Comparison of ENCODE assay signal across 10 cellular contexts in the genomic region with DNA sequence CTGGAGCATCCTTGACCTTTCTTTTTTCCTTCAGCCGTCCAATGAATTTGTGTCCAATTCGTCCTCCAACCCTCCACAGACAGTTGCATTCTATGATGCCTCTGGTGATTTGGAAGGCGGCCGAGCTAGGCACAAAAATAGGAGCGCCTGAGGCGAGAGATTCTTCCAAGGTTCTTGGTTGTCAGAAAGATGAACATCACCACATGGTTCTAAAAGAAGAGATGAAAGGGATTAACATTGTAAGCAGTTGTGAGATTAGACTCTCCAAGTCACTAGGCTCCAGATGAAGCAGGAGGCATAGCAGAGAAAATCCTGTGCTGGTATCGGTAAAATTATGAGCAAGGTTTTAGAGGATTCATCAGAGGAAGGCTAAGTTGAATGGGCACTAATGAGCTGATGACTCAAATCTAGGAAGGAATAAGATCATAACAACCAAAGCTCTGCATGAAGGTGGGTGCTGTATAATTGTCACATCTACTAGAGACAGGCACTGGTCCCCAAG.
A peak's percentile ranks its signal among the peaks of the same experiment; 100 is the strongest.
DNase-seq lines count a peak whose midpoint lies in the region; ATAC-seq and TF ChIP-seq lines count a peak whose summit lies in the region.
"Had no signal": no experiment of that assay in that cellular context is flagged by ENCODE, and none has a peak within 500 bp of the region (broad histone marks: within the 10 kb centered on the region; RNA-seq: fewer than 3 reads in every experiment).

No MANE protein-coding gene starts in this region.

- dilution Hi-C loops in IMR-90 (cut with HindIII; ENCODE audit: low sequenced_read_pairs, unreplicated experiment) = no loop called here

- 30% methylated on average over 2 of the region's 7 CpGs; no CpG with 5 or more reads in 1 of the 2 experiments for WGBS in IMR-90 (ENCODE audit: extremely low coverage in 2 of 2, insufficient read length in 1 of 2), 2 experiments
- WGBS in liver = 68% methylated on average over 7 of the region's 7 CpGs

- peak overlapping the region; percentile 50; the same call in 1 of the 2 replicates for H3K23ac ChIP-seq in IMR-90 (ENCODE audit: low read depth, low read length)

- peak overlapping the region; percentile 90 for H3K4ac ChIP-seq in IMR-90 (ENCODE audit: low read depth, low read length)

- TF ChIP-seq RAD21 in IMR-90 (IDR thresholded peaks at IDR 0.05; ENCODE audit: low read length) (no peak), liver (IDR thresholded peaks at IDR 0.05) (no peak)

- POLR2A ChIA-PET in IMR-90 (lab: Charles Lee; ENCODE audit: unreplicated experiment) = no interaction called here

- peak overlapping the region; percentile 76; the same call in 2 of the 3 replicates for H2BK15ac ChIP-seq in IMR-90 (ENCODE audit: low read depth, low read length)

- H3K27ac ChIP-seq in IMR-90 (ENCODE audit: insufficient read depth, low read length) = peak overlapping the region; percentile 38; the same call in 1 of the 2 replicates
- peak overlapping the region; percentile 58 for H3K27ac ChIP-seq in liver (ENCODE audit: low read depth in 1 of 2, low read length in 2 of 2)

- peaks cover 0 to 26% of the 10 kb centered on the region in 2 experiments; a peak in 3 of 4 replicates for H3K79me1 ChIP-seq in IMR-90 (ENCODE audit: low read depth in 1 of 2, low read length in 2 of 2)

- H4K5ac ChIP-seq in IMR-90 (ENCODE audit: low read depth, low read length) = peak overlapping the region; percentile 82

- H3K36me3 Mint-ChIP-seq in stimulated activated memory B cell treated with anti-CD40 and anti-IgM and Interleukin-4, amounts not matched to agents 10 μg/mL and 1 μg/mL and 100 μg/mL, for 72 hours = no peaks in the 10 kb centered on the region
- no peaks in the 10 kb centered on the region for H3K36me3 Mint-ChIP-seq in progenitor cell of endocrine pancreas (ENCODE audit: insufficient read depth)

- peak overlapping the region; percentile 50 for H3K27ac Mint-ChIP-seq in stimulated activated memory B cell treated with anti-CD40 and anti-IgM and Interleukin-4, amounts not matched to agents 10 μg/mL and 1 μg/mL and 100 μg/mL, for 72 hours
- no peak overlapping the region for H3K27ac Mint-ChIP-seq in progenitor cell of endocrine pancreas

- H4K8ac ChIP-seq in IMR-90 (ENCODE audit: low read depth in 2 of 2, low read length in 2 of 2) = peak overlapping the region; percentile 8 to 76

- H3K9me3 ChIP-seq in IMR-90 (ENCODE audit: control insufficient read depth, insufficient read depth, low read length) (no peaks in the 10 kb centered on the region), adipocyte (ENCODE audit: control insufficient read depth, low read length) (no peaks in the 10 kb centered on the region), liver (ENCODE audit: control insufficient read depth in 4 of 4, low read length in 3 of 4) (no peaks in the 10 kb centered on the region)

- no peak for TF ChIP-seq CTCF in IMR-90 (conservative IDR thresholded peaks at IDR 0.05; ENCODE audit: low read depth, low read length)
- no peak for TF ChIP-seq CTCF in liver (IDR thresholded peaks at IDR 0.05; ENCODE audit: low read depth, low read length, missing input control)
- no peak for TF ChIP-seq CTCF in progenitor cell of endocrine pancreas (IDR thresholded peaks at IDR 0.05; ENCODE audit: unreplicated experiment)

- no peak for TF ChIP-seq POLR2A in IMR-90 (IDR thresholded peaks at IDR 0.05; ENCODE audit: low read depth, low read length)

- BruUV-seq in IMR-90 (replicated peaks; lab: Mats Ljungman, UMichigan) = no TSS peak

- H3K9me1 ChIP-seq in IMR-90 (ENCODE audit: insufficient read depth, low read length) = peaks cover 30% of the 10 kb centered on the region

- H2BK20ac ChIP-seq in IMR-90 (ENCODE audit: low read depth, low read length) = peak overlapping the region; percentile 88

- ATAC-seq in IMR-90 (ENCODE audit: low read depth) = no peak
- no peak for ATAC-seq in stimulated activated memory B cell treated with anti-CD40 and anti-IgM and Interleukin-4, amounts not matched to agents 10 μg/mL and 1 μg/mL and 100 μg/mL, for 72 hours

- H2AK9ac ChIP-seq in IMR-90 (replicated peaks; ENCODE audit: low read depth, low read length, poor library complexity) = no peak overlapping the region

- CTCF ChIA-PET in IMR-90 (lab: Yijun Ruan, JAX) = interaction anchor here (0.9 to 2.3 kb wide), 3 partner anchors 11 to 219 kb away, joined by 3 to 6 read pairs (median 5); no protein-coding TSS in a partner anchor

- no peaks in the 10 kb centered on the region for H3K27me3 Mint-ChIP-seq in stimulated activated memory B cell treated with anti-CD40 and anti-IgM and Interleukin-4, amounts not matched to agents 10 μg/mL and 1 μg/mL and 100 μg/mL, for 72 hours
- H3K27me3 Mint-ChIP-seq in progenitor cell of endocrine pancreas = peaks cover 10% of the 10 kb centered on the region

- intact Hi-C loops in IMR-90 (cut with micrococcal nuclease) = loop anchor here (2.0 kb wide), 2 partner anchors 76 to 80 kb away; partner anchors contain the start of gene MAP4K3

- no peak overlapping the region for H3K4me2 ChIP-seq in IMR-90 (ENCODE audit: low read depth, low read length)

- H2AK5ac ChIP-seq in IMR-90 (ENCODE audit: low read depth, low read length) = peak overlapping the region; percentile 41

- H2AFZ ChIP-seq in IMR-90 (replicated peaks; ENCODE audit: low read length, poor library complexity) = no peak overlapping the region

- peak overlapping the region; percentile 92 for H3K18ac ChIP-seq in IMR-90 (ENCODE audit: low read depth, low read length)

- H3K27me3 ChIP-seq in IMR-90 (ENCODE audit: control insufficient read depth, insufficient read depth, low read length) (no peaks in the 10 kb centered on the region), adipocyte (replicated peaks; ENCODE audit: control insufficient read depth, insufficient read depth, low read length) (no peaks in the 10 kb centered on the region), liver (ENCODE audit: control insufficient read depth in 4 of 4, insufficient read depth in 4 of 4, low read length in 3 of 4) (no peaks in the 10 kb centered on the region)

- peak overlapping the region; percentile 58 for H2BK120ac ChIP-seq in IMR-90 (ENCODE audit: low read depth, low read length)

- H3K56ac ChIP-seq in IMR-90 (ENCODE audit: extremely low read depth, insufficient read depth, low read length) = peak overlapping the region; percentile 25; the same call in 1 of the 2 replicates

- H2BK5ac ChIP-seq in IMR-90 (ENCODE audit: low read depth, low read length, poor library complexity, severe bottlenecking) = peak overlapping the region; percentile 51

- H3K4me3 Mint-ChIP-seq in stimulated activated memory B cell treated with anti-CD40 and anti-IgM and Interleukin-4, amounts not matched to agents 10 μg/mL and 1 μg/mL and 100 μg/mL, for 72 hours = no peak overlapping the region
- no peak overlapping the region for H3K4me3 Mint-ChIP-seq in progenitor cell of endocrine pancreas (ENCODE audit: low read depth)

- peaks cover 28% of the 10 kb centered on the region for H3K4me1 Mint-ChIP-seq in stimulated activated memory B cell treated with anti-CD40 and anti-IgM and Interleukin-4, amounts not matched to agents 10 μg/mL and 1 μg/mL and 100 μg/mL, for 72 hours
- peaks cover 30% of the 10 kb centered on the region for H3K4me1 Mint-ChIP-seq in progenitor cell of endocrine pancreas (ENCODE audit: low read depth)

- H3K14ac ChIP-seq in IMR-90 (replicated peaks; ENCODE audit: low read depth, low read length) = peak overlapping the region; percentile 23

- H3K9ac ChIP-seq in IMR-90 (ENCODE audit: low read depth, low read length) (no peak overlapping the region), adipocyte (ENCODE audit: low read length) (peak overlapping the region; percentile 48), liver (ENCODE audit: low read depth in 1 of 2, low read length in 2 of 2) (no peak overlapping the region)

- in situ Hi-C loops in IMR-90 (cut with MboI; ENCODE audit: low sequenced_read_pairs) = no loop called here

- H4K20me1 ChIP-seq in IMR-90 (ENCODE audit: insufficient read depth, low read length) = no peaks in the 10 kb centered on the region

- H3K4me3 ChIP-seq in IMR-90 (ENCODE audit: insufficient read depth, low read depth, low read length) (no peak overlapping the region), adipocyte (ENCODE audit: low read length) (peak overlapping the region; percentile 23), liver (ENCODE audit: low read depth in 1 of 3, low read length in 3 of 3) (no peak overlapping the region)

- H4K91ac ChIP-seq in IMR-90 (ENCODE audit: insufficient read depth, low read depth, low read length) = peak overlapping the region; percentile 85

- no peak for DNase-seq in IMR-90
- no peak for DNase-seq in adipocyte (ENCODE audit: low read depth)
- DNase-seq in NCI-H510A (lab: John Stamatoyannopoulos, UW) = no peak
- no peak for DNase-seq in NCI-H446 (lab: John Stamatoyannopoulos, UW)
- DNase-seq in progenitor cell of endocrine pancreas (ENCODE audit: low spot score, unreplicated experiment) = no peak
- DNase-seq: DMS79 treated with DMSO at 0.1 percent for 48 hours; NCI-H2081; stimulated activated CD4-positive, alpha-beta T cell treated with anti-CD3 and anti-CD28 coated beads, Interleukin-4, amount 100 ng/mL, for 1 hour had no signal

- H3K4me1 ChIP-seq in IMR-90 (ENCODE audit: control insufficient read depth, insufficient read depth, low read length) (peaks cover 36% of the 10 kb centered on the region), adipocyte (ENCODE audit: control insufficient read depth, insufficient read depth, low read length) (peaks cover 58% of the 10 kb centered on the region), liver (ENCODE audit: control insufficient read depth in 4 of 4, insufficient read depth in 4 of 4, low read length in 3 of 4) (peaks cover 9 to 50% (median 42%) of the 10 kb centered on the region in 4 donors)

- no peaks in the 10 kb centered on the region for H3K9me3 Mint-ChIP-seq in stimulated activated memory B cell treated with anti-CD40 and anti-IgM and Interleukin-4, amounts not matched to agents 10 μg/mL and 1 μg/mL and 100 μg/mL, for 72 hours
- H3K9me3 Mint-ChIP-seq in progenitor cell of endocrine pancreas (ENCODE audit: low read depth) = no peaks in the 10 kb centered on the region

- no peaks in the 10 kb centered on the region for H3K36me3 ChIP-seq in IMR-90 (ENCODE audit: control insufficient read depth, insufficient read depth, low read length)
- no peaks in the 10 kb centered on the region for H3K36me3 ChIP-seq in adipocyte (ENCODE audit: control insufficient read depth, insufficient read depth, low read length, severe bottlenecking)
- no peaks in the 10 kb centered on the region for H3K36me3 ChIP-seq in liver (ENCODE audit: control insufficient read depth in 4 of 4, insufficient read depth in 3 of 4, low read depth in 1 of 4, low read length in 3 of 4)

TF ChIP-seq in liver, 16 proteins besides CTCF, POLR2A, EP300 and RAD21:
- no peak for TF ChIP-seq GABPA (IDR thresholded peaks at IDR 0.05 in 1 of 2, conservative IDR thresholded peaks at IDR 0.05 in 1 of 2)
- peak; percentile 3 for TF ChIP-seq NR2F2 (IDR thresholded peaks at IDR 0.05)
- TF ChIP-seq, protein P1, sequence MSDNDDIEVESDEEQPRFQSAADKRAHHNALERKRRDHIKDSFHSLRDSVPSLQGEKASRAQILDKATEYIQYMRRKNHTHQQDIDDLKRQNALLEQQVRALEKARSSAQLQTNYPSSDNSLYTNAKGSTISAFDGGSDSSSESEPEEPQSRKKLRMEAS (IDR thresholded peaks at IDR 0.05) = peak; percentile 3
- peak; percentile 7 for TF ChIP-seq SP1 (IDR thresholded peaks at IDR 0.05)
